10 cellular contexts compared by ENCODE assay signal in genomic region chr2:46239847-46240181, GRCh38. TPM values are rescaled to one million over a fixed set of nuclear protein-coding genes. Genes with fewer than 3 reads are reported as not detected.
DNase-seq lines count a peak whose midpoint lies in the region; ATAC-seq and TF ChIP-seq lines count a peak whose summit lies in the region.
"Had no signal": no experiment of that assay in that cellular context is flagged by ENCODE, and none has a peak within 500 bp of the region (broad histone marks: within the 10 kb centered on the region; RNA-seq: fewer than 3 reads in every experiment).

No MANE protein-coding gene starts in this region.

- ATAC-seq in GM18873 (IDR thresholded peaks at IDR 0.05; ENCODE audit: low FRiP score, unreplicated experiment) (peak; percentile 95), foreskin keratinocyte (no peak)

- DNase-seq in NK-92 treated with Interleukin-12 subunit alpha and Interleukin-12 subunit beta, amount 100 ng/mL, for 24 hours (lab: John Stamatoyannopoulos, UW) = peak; percentile 49
- DNase-seq in activated T-cell treated with anti-CD3 and anti-CD28 coated beads, Interleukin-2, amount 50 U/mL, for 48 hours = peak; percentile 61 to 73
- DNase-seq in stimulated activated CD4-positive, alpha-beta T cell treated with anti-CD3 and anti-CD28 coated beads, Interleukin-15, amount 100 ng/mL, for 24 hours = peak; percentile 72
- DNase-seq in foreskin keratinocyte = no peak
- DNase-seq in DMS53 treated with DMSO at 0.1 percent for 48 hours (lab: John Stamatoyannopoulos, UW; ENCODE audit: unreplicated experiment) = no peak
- no peak for DNase-seq in esophagus squamous epithelium (lab: John Stamatoyannopoulos, UW)
- no peak for DNase-seq in NCI-H2227 treated with DMSO at 0.1 percent for 48 hours (lab: John Stamatoyannopoulos, UW)
- DNase-seq: BE2C, NCI-H748 treated with DMSO at 0.1 percent for 48 hours had no signal

- H3K4me1 ChIP-seq in foreskin keratinocyte = no peaks in the 10 kb centered on the region
- peaks cover 0 to 4% (median 0%) of the 10 kb centered on the region in 3 donors for H3K4me1 ChIP-seq in esophagus squamous epithelium

- H3K27me3 ChIP-seq in foreskin keratinocyte (no peaks in the 10 kb centered on the region), esophagus squamous epithelium (no peaks in the 10 kb centered on the region)
- H3K27me3 ChIP-seq: BE2C had no signal

- no peak for TF ChIP-seq POLR2A in esophagus squamous epithelium (IDR thresholded peaks at IDR 0.05)

- WGBS in esophagus squamous epithelium, 2 donors = 82 to 92% methylated on average over 4 of the region's 4 CpGs

- H3K4me3 ChIP-seq in esophagus squamous epithelium = no peak overlapping the region

- no peaks in the 10 kb centered on the region for H3K36me3 ChIP-seq in esophagus squamous epithelium
- H3K36me3 ChIP-seq: BE2C had no signal

- no peaks in the 10 kb centered on the region for H3K9me3 ChIP-seq in esophagus squamous epithelium
- H3K9me3 ChIP-seq: BE2C had no signal

- intact Hi-C loops in esophagus squamous epithelium (cut with DNase I) = no loop called here

- H3K27ac ChIP-seq in foreskin keratinocyte (no peak overlapping the region), esophagus squamous epithelium (peak overlapping the region in 2 of 4 donors; percentile 29 to 44)

- TF ChIP-seq CTCF in foreskin keratinocyte (conservative IDR thresholded peaks at IDR 0.05) (no peak), esophagus squamous epithelium (IDR thresholded peaks at IDR 0.05) (no peak)

RNA-seq across cellular contexts. Expression of gene EPAS1, which starts 57.4 kb away (rescaled TPM):
- 23.3 and 47.3 TPM in 2 replicates for total RNA-seq in foreskin keratinocyte
- 13.0 and 28.2 TPM in 2 replicates for polyA plus RNA-seq in foreskin keratinocyte
- 100 to 1,000 TPM in 2 of 4 donors, 10 to 100 TPM in 2; 86.7 to 151 (median 105) TPM for total RNA-seq in esophagus squamous epithelium

Comparison
In these comparisons a context has a peak if more than half of its experiments do, and no peak if none do; other contexts are left out.
1. DNase-seq: peak in NK-92 treated with Interleukin-12 subunit alpha and Interleukin-12 subunit beta, amount 100 ng/mL, for 24 hours (single experiment), activated T-cell treated with anti-CD3 and anti-CD28 coated beads, Interleukin-2, amount 50 U/mL, for 48 hours (2 of 2) and stimulated activated CD4-positive, alpha-beta T cell treated with anti-CD3 and anti-CD28 coated beads, Interleukin-15, amount 100 ng/mL, for 24 hours (single experiment); none in foreskin keratinocyte (0 of 2), DMS53 treated with DMSO at 0.1 percent for 48 hours (single experiment), esophagus squamous epithelium (single experiment) and NCI-H2227 treated with DMSO at 0.1 percent for 48 hours (single experiment).